ENCODE assay signal across 8 cellular contexts in genomic region chrX:132023896-132024386, GRCh38. TPM values are rescaled to one million over a fixed set of nuclear protein-coding genes. Genes with fewer than 3 reads are reported as not detected.
DNase-seq lines count a peak whose midpoint lies in the region; TF ChIP-seq lines count a peak whose summit lies in the region.

No MANE protein-coding gene starts in this region.

- peak overlapping the region; percentile 94 for H3K27ac Mint-ChIP-seq in activated T-cell treated with anti-CD3 and anti-CD28 coated beads, Interleukin-2, amount 50 U/mL, for 24 hours

- peaks cover 33% of the 10 kb centered on the region for H3K36me3 Mint-ChIP-seq in activated T-cell treated with anti-CD3 and anti-CD28 coated beads, Interleukin-2, amount 50 U/mL, for 24 hours (ENCODE audit: low read depth)

- peak; percentile 55 for DNase-seq in GM13977 (ENCODE audit: low spot score)
- peak; percentile 62 for DNase-seq in NAMALWA (ENCODE audit: low spot score)
- peak; percentile 68 for DNase-seq in activated T-cell treated with anti-CD3 and anti-CD28 coated beads, Interleukin-2, amount 50 U/mL, for 24 hours
- DNase-seq in fibroblast of villous mesenchyme (ENCODE audit: low read depth): no peak
- DNase-seq in DMS153 (lab: John Stamatoyannopoulos, UW): no peak
- DNase-seq in NCI-H2227 treated with DMSO at 0.1 percent for 48 hours (lab: John Stamatoyannopoulos, UW): no peak

- H3K4me3 ChIP-seq in HEK293 (ENCODE audit: low read depth, low read length) (peak overlapping the region; percentile 76), fibroblast of villous mesenchyme (ENCODE audit: low read depth, low read length) (peak overlapping the region; percentile 65), parathyroid adenoma (ENCODE audit: low read depth, low read length) (peak overlapping the region; percentile 60)

- no peak for TF ChIP-seq CTCF in GM13977 (IDR thresholded peaks at IDR 0.05; ENCODE audit: extremely low read depth, insufficient read depth, missing control alignments)
- TF ChIP-seq CTCF in HEK293 (tag by site-specific recombination; IDR thresholded peaks at IDR 0.05): no peak
- TF ChIP-seq CTCF in fibroblast of villous mesenchyme (IDR thresholded peaks at IDR 0.05; ENCODE audit: insufficient read depth, low read depth, low read length): no peak
- no peak for TF ChIP-seq CTCF in parathyroid adenoma (IDR thresholded peaks at IDR 0.05)

- in situ Hi-C loops in GM13977 (cut with MboI; ENCODE audit: low pct_unique_long_range_greater_than_20kb, low sequenced_read_pairs, unreplicated experiment): no loop called here

- H3K79me2 ChIP-seq in parathyroid adenoma: peaks cover 2% of the 10 kb centered on the region

- H3K27ac ChIP-seq in HEK293 (ENCODE audit: extremely low read depth, low read depth, low read length): peak overlapping the region; percentile 79
- H3K27ac ChIP-seq in parathyroid adenoma: peak overlapping the region; percentile 43

- peak overlapping the region; percentile 70 for H3K4me2 ChIP-seq in parathyroid adenoma (ENCODE audit: low read length)

- H3K4me1 Mint-ChIP-seq in activated T-cell treated with anti-CD3 and anti-CD28 coated beads, Interleukin-2, amount 50 U/mL, for 24 hours (ENCODE audit: low read depth): peaks cover 40% of the 10 kb centered on the region

- CTCF ChIA-PET in HEK293 (lab: Yijun Ruan, JAX): interaction anchor here (0.6 to 1.2 kb wide), 4 partner anchors 17 to 380 kb away, joined by 3 to 5 read pairs (median 4); no protein-coding TSS in a partner anchor

- no peaks in the 10 kb centered on the region for H3K36me3 ChIP-seq in HEK293 (ENCODE audit: control insufficient read depth in 2 of 2, insufficient read depth in 1 of 2, low read length in 2 of 2)
- no peaks in the 10 kb centered on the region for H3K36me3 ChIP-seq in parathyroid adenoma (ENCODE audit: control insufficient read depth, insufficient read depth, low read length)

- H3K9me3 ChIP-seq in HEK293 (ENCODE audit: control insufficient read depth, insufficient read depth, low read depth, low read length) (no peaks in the 10 kb centered on the region), parathyroid adenoma (ENCODE audit: control insufficient read depth, low read length) (no peaks in the 10 kb centered on the region)

- H2AFZ ChIP-seq in parathyroid adenoma: peak overlapping the region; percentile 78

- peak overlapping the region; percentile 90 for H3K4me3 Mint-ChIP-seq in activated T-cell treated with anti-CD3 and anti-CD28 coated beads, Interleukin-2, amount 50 U/mL, for 24 hours

- H3K9me3 Mint-ChIP-seq in activated T-cell treated with anti-CD3 and anti-CD28 coated beads, Interleukin-2, amount 50 U/mL, for 24 hours: no peaks in the 10 kb centered on the region

- no peaks in the 10 kb centered on the region for H3K27me3 ChIP-seq in parathyroid adenoma (ENCODE audit: control insufficient read depth, insufficient read depth, low read length)

- no peak overlapping the region for H3K9ac ChIP-seq in parathyroid adenoma

- 0 out of 2 replicates have a peak, but pooled peaks cover 2% of the 10 kb centered on the region for H3K4me1 ChIP-seq in HEK293 (ENCODE audit: control insufficient read depth, insufficient read depth, low read length)
- H3K4me1 ChIP-seq in parathyroid adenoma: no peaks in the 10 kb centered on the region

- POLR2A ChIA-PET in HEK293 (lab: Yijun Ruan, JAX): interaction anchor here (0.8 to 1.2 kb wide), 5 partner anchors 8 to 48 kb away, joined by 3 to 5 read pairs (median 3); no protein-coding TSS in a partner anchor

- peaks cover 45% of the 10 kb centered on the region for H3K27me3 Mint-ChIP-seq in activated T-cell treated with anti-CD3 and anti-CD28 coated beads, Interleukin-2, amount 50 U/mL, for 24 hours

TF ChIP-seq in HEK293, 187 proteins besides CTCF, POLR2A, EP300 and RAD21 (continues in another document):
- TF ChIP-seq ZNF280C (tag by site-specific recombination; IDR thresholded peaks at IDR 0.05): no peak
- no peak for TF ChIP-seq ZNF174 (tag by site-specific recombination; IDR thresholded peaks at IDR 0.05)
- 0 out of 2 replicates have a peak, but pooled peaks have one; percentile 37 for TF ChIP-seq SCRT2 (tag by site-specific recombination; IDR thresholded peaks at IDR 0.05)
- no peak for TF ChIP-seq ZFP3 (tag by site-specific recombination; IDR thresholded peaks at IDR 0.05; ENCODE audit: low read depth)
- TF ChIP-seq ZNF530 (tag by site-specific recombination; IDR thresholded peaks at IDR 0.05; ENCODE audit: low read depth): no peak
- TF ChIP-seq, protein P1, sequence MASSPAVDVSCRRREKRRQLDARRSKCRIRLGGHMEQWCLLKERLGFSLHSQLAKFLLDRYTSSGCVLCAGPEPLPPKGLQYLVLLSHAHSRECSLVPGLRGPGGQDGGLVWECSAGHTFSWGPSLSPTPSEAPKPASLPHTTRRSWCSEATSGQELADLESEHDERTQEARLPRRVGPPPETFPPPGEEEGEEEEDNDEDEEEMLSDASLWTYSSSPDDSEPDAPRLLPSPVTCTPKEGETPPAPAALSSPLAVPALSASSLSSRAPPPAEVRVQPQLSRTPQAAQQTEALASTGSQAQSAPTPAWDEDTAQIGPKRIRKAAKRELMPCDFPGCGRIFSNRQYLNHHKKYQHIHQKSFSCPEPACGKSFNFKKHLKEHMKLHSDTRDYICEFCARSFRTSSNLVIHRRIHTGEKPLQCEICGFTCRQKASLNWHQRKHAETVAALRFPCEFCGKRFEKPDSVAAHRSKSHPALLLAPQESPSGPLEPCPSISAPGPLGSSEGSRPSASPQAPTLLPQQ (tag by site-specific recombination; IDR thresholded peaks at IDR 0.05): no peak
- TF ChIP-seq, protein P2, sequence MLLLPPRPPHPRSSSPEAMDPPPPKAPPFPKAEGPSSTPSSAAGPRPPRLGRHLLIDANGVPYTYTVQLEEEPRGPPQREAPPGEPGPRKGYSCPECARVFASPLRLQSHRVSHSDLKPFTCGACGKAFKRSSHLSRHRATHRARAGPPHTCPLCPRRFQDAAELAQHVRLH (tag by site-specific recombination; IDR thresholded peaks at IDR 0.05): no peak
- no peak for TF ChIP-seq ZNF302 (tag by site-specific recombination; IDR thresholded peaks at IDR 0.05; ENCODE audit: low read depth)
- TF ChIP-seq KLF8 (tag by site-specific recombination; IDR thresholded peaks at IDR 0.05): peak; percentile 25; the same call in 1 of the 2 replicates
- TF ChIP-seq GLIS2 (tag by site-specific recombination; IDR thresholded peaks at IDR 0.05): peak; percentile 16; the same call in 1 of the 2 replicates
- TF ChIP-seq MZF1 (tag by site-specific recombination; IDR thresholded peaks at IDR 0.05; ENCODE audit: borderline replicate concordance): no peak
- TF ChIP-seq, protein P3, sequence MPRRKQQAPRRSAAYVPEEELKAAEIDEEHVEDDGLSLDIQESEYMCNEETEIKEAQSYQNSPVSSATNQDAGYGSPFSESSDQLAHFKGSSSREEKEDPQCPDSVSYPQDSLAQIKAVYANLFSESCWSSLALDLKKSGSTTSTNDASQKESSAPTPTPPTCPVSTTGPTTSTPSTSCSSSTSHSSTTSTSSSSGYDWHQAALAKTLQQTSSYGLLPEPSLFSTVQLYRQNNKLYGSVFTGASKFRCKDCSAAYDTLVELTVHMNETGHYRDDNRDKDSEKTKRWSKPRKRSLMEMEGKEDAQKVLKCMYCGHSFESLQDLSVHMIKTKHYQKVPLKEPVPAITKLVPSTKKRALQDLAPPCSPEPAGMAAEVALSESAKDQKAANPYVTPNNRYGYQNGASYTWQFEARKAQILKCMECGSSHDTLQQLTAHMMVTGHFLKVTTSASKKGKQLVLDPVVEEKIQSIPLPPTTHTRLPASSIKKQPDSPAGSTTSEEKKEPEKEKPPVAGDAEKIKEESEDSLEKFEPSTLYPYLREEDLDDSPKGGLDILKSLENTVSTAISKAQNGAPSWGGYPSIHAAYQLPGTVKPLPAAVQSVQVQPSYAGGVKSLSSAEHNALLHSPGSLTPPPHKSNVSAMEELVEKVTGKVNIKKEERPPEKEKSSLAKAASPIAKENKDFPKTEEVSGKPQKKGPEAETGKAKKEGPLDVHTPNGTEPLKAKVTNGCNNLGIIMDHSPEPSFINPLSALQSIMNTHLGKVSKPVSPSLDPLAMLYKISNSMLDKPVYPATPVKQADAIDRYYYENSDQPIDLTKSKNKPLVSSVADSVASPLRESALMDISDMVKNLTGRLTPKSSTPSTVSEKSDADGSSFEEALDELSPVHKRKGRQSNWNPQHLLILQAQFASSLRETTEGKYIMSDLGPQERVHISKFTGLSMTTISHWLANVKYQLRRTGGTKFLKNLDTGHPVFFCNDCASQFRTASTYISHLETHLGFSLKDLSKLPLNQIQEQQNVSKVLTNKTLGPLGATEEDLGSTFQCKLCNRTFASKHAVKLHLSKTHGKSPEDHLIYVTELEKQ (tag by site-specific recombination; IDR thresholded peaks at IDR 0.05; ENCODE audit: borderline replicate concordance): no peak
- no peak for TF ChIP-seq ZBTB17 (tag by site-specific recombination; IDR thresholded peaks at IDR 0.05)

RNA-seq across cellular contexts. Expression of gene STK26, which starts 0.8 kb away (rescaled TPM):
- total RNA-seq in fibroblast of villous mesenchyme: 4.8 and 9.1 TPM in 2 replicates

Comparison
In these comparisons a context has a peak if more than half of its experiments do, and no peak if none do; other contexts are left out.
1. DNase-seq: peak in GM13977 (single experiment), NAMALWA (single experiment) and activated T-cell treated with anti-CD3 and anti-CD28 coated beads, Interleukin-2, amount 50 U/mL, for 24 hours (single experiment); none in fibroblast of villous mesenchyme (single experiment), DMS153 (single experiment) and NCI-H2227 treated with DMSO at 0.1 percent for 48 hours (single experiment).
2. Peak in every context shown above with its lines, with median percentiles within 50 percentile points of each other: H3K4me3 ChIP-seq.